In genomic region chr9:93668261-93668871, GRCh38 we compare ENCODE assay signal across 1 cellular context.
TF ChIP-seq lines count a peak whose summit lies in the region.

No MANE protein-coding gene starts in this region.

TF ChIP-seq in K562, 482 proteins besides CTCF, POLR2A, EP300 and RAD21 (continues in another document):
- TF ChIP-seq ZBTB11 (CRISPR knock-in tag; IDR thresholded peaks at IDR 0.05) (no peak), MTA2 (IDR thresholded peaks at IDR 0.05; ENCODE audit: low read depth) (peak; percentile 65), SOX6 (IDR thresholded peaks at IDR 0.05) (peak; percentile 73), RB1 (IDR thresholded peaks at IDR 0.05; ENCODE audit: low read depth) (0 out of 2 replicates have a peak, but pooled peaks have one; percentile 26), MYC (IDR thresholded peaks at IDR 0.05; ENCODE audit: low read depth, low read length) (0 out of 2 replicates have a peak, but pooled peaks have one; percentile 59), MYC (CRISPR knock-in tag; IDR thresholded peaks at IDR 0.05; ENCODE audit: borderline replicate concordance, low read depth) (no peak), NONO (IDR thresholded peaks at IDR 0.05; ENCODE audit: low read depth in 2 of 2, low read length in 1 of 2) (0 out of 4 replicates have a peak, but pooled peaks of 1 of the 2 experiments have one; percentile 37), MAZ (CRISPR knock-in tag; conservative IDR thresholded peaks at IDR 0.05 in 1 of 2, IDR thresholded peaks at IDR 0.05 in 1 of 2) (peak in 1 of 2 experiments; percentile 44; a peak in 1 of 4 replicates), NCOR1 (IDR thresholded peaks at IDR 0.05) (peak; percentile 78), MXI1 (IDR thresholded peaks at IDR 0.05; ENCODE audit: low read depth, low read length) (no peak), FOXP1 (CRISPR knock-in tag; IDR thresholded peaks at IDR 0.05) (no peak), KDM1A (IDR thresholded peaks at IDR 0.05) (peak; percentile 86 to 88), ZZZ3 (IDR thresholded peaks at IDR 0.05) (no peak), ZNF316 (IDR thresholded peaks at IDR 0.05) (no peak), CXXC5 (CRISPR knock-in tag; IDR thresholded peaks at IDR 0.05) (peak; percentile 67), PML (IDR thresholded peaks at IDR 0.05; ENCODE audit: low read length) (0 out of 2 replicates have a peak, but pooled peaks have one; percentile 25), ARID1B (IDR thresholded peaks at IDR 0.05) (peak; percentile 90), LEF1 (IDR thresholded peaks at IDR 0.05) (peak; percentile 64), RNF2 (IDR thresholded peaks at IDR 0.05) (peak; percentile 33; the same call in 1 of the 2 replicates), HMGN3 (IDR thresholded peaks at IDR 0.05; ENCODE audit: borderline replicate concordance, extremely low read depth, insufficient read length, low read depth, low read length) (peak; percentile 71), GABPA (tag; conservative IDR thresholded peaks at IDR 0.05; ENCODE audit: low read depth) (no peak), ZNF384 (IDR thresholded peaks at IDR 0.05; ENCODE audit: low read depth, low read length) (no peak), E2F6 (IDR thresholded peaks at IDR 0.05; ENCODE audit: borderline replicate concordance in 1 of 2, extremely low read depth in 1 of 2, insufficient read depth in 1 of 2, insufficient read length in 1 of 2, low read depth in 1 of 2, low read length in 1 of 2, poor library complexity in 1 of 2, severe bottlenecking in 1 of 2) (peak; percentile 82 to 90), RBM22 (IDR thresholded peaks at IDR 0.05; ENCODE audit: low read depth, low read length, poor library complexity, severe bottlenecking) (no peak), CCNT2 (IDR thresholded peaks at IDR 0.05; ENCODE audit: borderline replicate concordance, extremely low read depth, insufficient read length, low read depth, low read length) (peak; percentile 72), FOXK2 (conservative IDR thresholded peaks at IDR 0.05 in 1 of 2, IDR thresholded peaks at IDR 0.05 in 1 of 2; ENCODE audit: low read depth in 2 of 2) (peak in 1 of 2 experiments; percentile 41; a peak in 1 of 4 replicates), TARDBP (IDR thresholded peaks at IDR 0.05) (no peak), L3MBTL2 (IDR thresholded peaks at IDR 0.05) (peak; percentile 86), BCOR (IDR thresholded peaks at IDR 0.05) (peak; percentile 27; the same call in 1 of the 2 replicates), KLF16 (IDR thresholded peaks at IDR 0.05) (peak; percentile 42; the same call in 1 of the 2 replicates), TCF3 (CRISPR knock-in tag; IDR thresholded peaks at IDR 0.05) (peak; percentile 88), BHLHE40 (IDR thresholded peaks at IDR 0.05; ENCODE audit: low read length) (peak; percentile 99), RCOR1 (IDR thresholded peaks at IDR 0.05; ENCODE audit: borderline replicate concordance in 1 of 2, low read depth in 2 of 2, low read length in 2 of 2) (peak; percentile 62 to 93; a peak in 3 of 4 replicates), SAFB2 (IDR thresholded peaks at IDR 0.05; ENCODE audit: borderline replicate concordance, low read depth, low read length, severe bottlenecking) (no peak), CBFA2T2 (conservative IDR thresholded peaks at IDR 0.05) (peak; percentile 84), TAL1 (IDR thresholded peaks at IDR 0.05) (peak; percentile 83), STAT5A (IDR thresholded peaks at IDR 0.05; ENCODE audit: borderline replicate concordance, low read length) (peak; percentile 59; the same call in 1 of the 2 replicates), CREBBP (IDR thresholded peaks at IDR 0.05; ENCODE audit: low read depth, low read length) (no peak)
- TF ChIP-seq, protein P1, sequence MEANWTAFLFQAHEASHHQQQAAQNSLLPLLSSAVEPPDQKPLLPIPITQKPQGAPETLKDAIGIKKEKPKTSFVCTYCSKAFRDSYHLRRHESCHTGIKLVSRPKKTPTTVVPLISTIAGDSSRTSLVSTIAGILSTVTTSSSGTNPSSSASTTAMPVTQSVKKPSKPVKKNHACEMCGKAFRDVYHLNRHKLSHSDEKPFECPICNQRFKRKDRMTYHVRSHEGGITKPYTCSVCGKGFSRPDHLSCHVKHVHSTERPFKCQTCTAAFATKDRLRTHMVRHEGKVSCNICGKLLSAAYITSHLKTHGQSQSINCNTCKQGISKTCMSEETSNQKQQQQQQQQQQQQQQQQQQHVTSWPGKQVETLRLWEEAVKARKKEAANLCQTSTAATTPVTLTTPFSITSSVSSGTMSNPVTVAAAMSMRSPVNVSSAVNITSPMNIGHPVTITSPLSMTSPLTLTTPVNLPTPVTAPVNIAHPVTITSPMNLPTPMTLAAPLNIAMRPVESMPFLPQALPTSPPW (CRISPR knock-in tag; IDR thresholded peaks at IDR 0.05): peak; percentile 56
- TF ChIP-seq, protein P2, sequence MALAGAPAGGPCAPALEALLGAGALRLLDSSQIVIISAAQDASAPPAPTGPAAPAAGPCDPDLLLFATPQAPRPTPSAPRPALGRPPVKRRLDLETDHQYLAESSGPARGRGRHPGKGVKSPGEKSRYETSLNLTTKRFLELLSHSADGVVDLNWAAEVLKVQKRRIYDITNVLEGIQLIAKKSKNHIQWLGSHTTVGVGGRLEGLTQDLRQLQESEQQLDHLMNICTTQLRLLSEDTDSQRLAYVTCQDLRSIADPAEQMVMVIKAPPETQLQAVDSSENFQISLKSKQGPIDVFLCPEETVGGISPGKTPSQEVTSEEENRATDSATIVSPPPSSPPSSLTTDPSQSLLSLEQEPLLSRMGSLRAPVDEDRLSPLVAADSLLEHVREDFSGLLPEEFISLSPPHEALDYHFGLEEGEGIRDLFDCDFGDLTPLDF (CRISPR knock-in tag; IDR thresholded peaks at IDR 0.05): 0 out of 2 replicates have a peak, but pooled peaks have one; percentile 40
- TF ChIP-seq, protein P3, sequence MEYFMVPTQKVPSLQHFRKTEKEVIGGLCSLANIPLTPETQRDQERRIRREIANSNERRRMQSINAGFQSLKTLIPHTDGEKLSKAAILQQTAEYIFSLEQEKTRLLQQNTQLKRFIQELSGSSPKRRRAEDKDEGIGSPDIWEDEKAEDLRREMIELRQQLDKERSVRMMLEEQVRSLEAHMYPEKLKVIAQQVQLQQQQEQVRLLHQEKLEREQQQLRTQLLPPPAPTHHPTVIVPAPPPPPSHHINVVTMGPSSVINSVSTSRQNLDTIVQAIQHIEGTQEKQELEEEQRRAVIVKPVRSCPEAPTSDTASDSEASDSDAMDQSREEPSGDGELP (CRISPR knock-in tag; IDR thresholded peaks at IDR 0.05; ENCODE audit: borderline replicate concordance): peak; percentile 47; the same call in 1 of the 2 replicates
- TF ChIP-seq, protein P4, sequence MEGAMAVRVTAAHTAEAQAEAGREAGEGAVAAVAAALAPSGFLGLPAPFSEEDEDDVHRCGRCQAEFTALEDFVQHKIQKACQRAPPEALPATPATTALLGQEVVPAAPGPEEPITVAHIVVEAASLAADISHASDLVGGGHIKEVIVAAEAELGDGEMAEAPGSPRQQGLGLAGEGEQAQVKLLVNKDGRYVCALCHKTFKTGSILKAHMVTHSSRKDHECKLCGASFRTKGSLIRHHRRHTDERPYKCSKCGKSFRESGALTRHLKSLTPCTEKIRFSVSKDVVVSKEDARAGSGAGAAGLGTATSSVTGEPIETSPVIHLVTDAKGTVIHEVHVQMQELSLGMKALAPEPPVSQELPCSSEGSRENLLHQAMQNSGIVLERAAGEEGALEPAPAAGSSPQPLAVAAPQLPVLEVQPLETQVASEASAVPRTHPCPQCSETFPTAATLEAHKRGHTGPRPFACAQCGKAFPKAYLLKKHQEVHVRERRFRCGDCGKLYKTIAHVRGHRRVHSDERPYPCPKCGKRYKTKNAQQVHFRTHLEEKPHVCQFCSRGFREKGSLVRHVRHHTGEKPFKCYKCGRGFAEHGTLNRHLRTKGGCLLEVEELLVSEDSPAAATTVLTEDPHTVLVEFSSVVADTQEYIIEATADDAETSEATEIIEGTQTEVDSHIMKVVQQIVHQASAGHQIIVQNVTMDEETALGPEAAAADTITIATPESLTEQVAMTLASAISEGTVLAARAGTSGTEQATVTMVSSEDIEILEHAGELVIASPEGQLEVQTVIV (CRISPR knock-in tag; IDR thresholded peaks at IDR 0.05; ENCODE audit: borderline replicate concordance): no peak
